ENCODE assay signal across 19 cellular contexts in genomic region chr4:122963222-122963621, GRCh38. TPM values are rescaled to one million over a fixed set of nuclear protein-coding genes. Genes with fewer than 3 reads are reported as not detected.
DNase-seq lines count a peak whose midpoint lies in the region; TF ChIP-seq lines count a peak whose summit lies in the region.
"Had no signal": no experiment of that assay in that cellular context is flagged by ENCODE, and none has a peak within 500 bp of the region (broad histone marks: within the 10 kb centered on the region; RNA-seq: fewer than 3 reads in every experiment).

No MANE protein-coding gene starts in this region.

- H3K4me1 ChIP-seq in neutrophil (ENCODE audit: control insufficient read depth in 1 of 2, insufficient read depth in 1 of 2, low read depth in 1 of 2, low read length in 1 of 2) = peaks cover 6 to 10% of the 10 kb centered on the region in 2 experiments
- peaks cover 19% of the 10 kb centered on the region for H3K4me1 ChIP-seq in left ventricle myocardium inferior
- H3K4me1 ChIP-seq: SJCRH30, spleen had no signal

- H3K27ac ChIP-seq in neutrophil = peak overlapping the region; percentile 28
- no peak overlapping the region for H3K27ac ChIP-seq in left ventricle myocardium inferior (replicated peaks)
- H3K27ac ChIP-seq: 22Rv1, esophagus squamous epithelium, ovary, SJCRH30, spleen had no signal

- DNase-seq in NOMO-1 treated with DMSO at 0.1 percent for 48 hours (lab: John Stamatoyannopoulos, UW; ENCODE audit: unreplicated experiment) = peak; percentile 41
- DNase-seq in NOMO-1 treated with dmso at 0.1 percent for 144 hours (lab: John Stamatoyannopoulos, UW; ENCODE audit: unreplicated experiment) = no peak
- peak; percentile 30 for DNase-seq in NB4 (ENCODE audit: low read depth)
- DNase-seq in cardiac fibroblast (ENCODE audit: low read depth in 2 of 2) = peak; percentile 12 to 82
- no peak for DNase-seq in left ventricle myocardium inferior
- no peak for DNase-seq in NAMALWA (ENCODE audit: low spot score)
- DNase-seq in DMS153 treated with DMSO at 0.1 percent for 48 hours (lab: John Stamatoyannopoulos, UW; ENCODE audit: unreplicated experiment) = no peak
- DNase-seq: activated naive CD4-positive, alpha-beta T cell treated with anti-CD3 and anti-CD28 coated beads for 36 hours; CD8-positive, alpha-beta memory T cell; esophagus squamous epithelium; HFFc6; midbrain; NCI-H1694 treated with DMSO at 0.1 percent for 48 hours; NCI-H526 treated with DMSO at 0.1 percent for 48 hours; ovary; SJCRH30; spleen had no signal

- H3K27me3 ChIP-seq in neutrophil (no peaks in the 10 kb centered on the region), left ventricle myocardium inferior (ENCODE audit: low read depth) (no peaks in the 10 kb centered on the region)
- H3K27me3 ChIP-seq: esophagus squamous epithelium, ovary, SJCRH30, spleen had no signal

- no peak for TF ChIP-seq CTCF in NB4 (IDR thresholded peaks at IDR 0.05; ENCODE audit: low read depth, low read length)
- TF ChIP-seq CTCF in cardiac fibroblast (IDR thresholded peaks at IDR 0.05; ENCODE audit: low read depth, low read length) = no peak
- no peak for TF ChIP-seq CTCF in neutrophil (IDR thresholded peaks at IDR 0.05)
- no peak for TF ChIP-seq CTCF in left ventricle myocardium inferior (IDR thresholded peaks at IDR 0.05; ENCODE audit: borderline replicate concordance)

- H3K4me3 ChIP-seq in NB4 (ENCODE audit: low read depth, low read length) (no peak overlapping the region), cardiac fibroblast (replicated peaks in 1 of 2; ENCODE audit: low read depth in 2 of 2, low read length in 2 of 2) (no peak overlapping the region), neutrophil (ENCODE audit: low read depth in 1 of 2, low read length in 1 of 2) (no peak overlapping the region), left ventricle myocardium inferior (no peak overlapping the region)
- H3K4me3 ChIP-seq: esophagus squamous epithelium, ovary, SJCRH30, spleen had no signal

- no peaks in the 10 kb centered on the region for H3K36me3 ChIP-seq in neutrophil
- H3K36me3 ChIP-seq in left ventricle myocardium inferior = no peaks in the 10 kb centered on the region
- H3K36me3 ChIP-seq: esophagus squamous epithelium, ovary had no signal

- H3K9me3 ChIP-seq in neutrophil = no peaks in the 10 kb centered on the region
- H3K9me3 ChIP-seq in left ventricle myocardium inferior (replicated peaks) = no peaks in the 10 kb centered on the region
- H3K9me3 ChIP-seq: esophagus squamous epithelium, ovary, SJCRH30, spleen had no signal

- no peak for TF ChIP-seq POLR2A in NB4 (IDR thresholded peaks at IDR 0.05; ENCODE audit: extremely low read depth, insufficient read length)

- intact Hi-C loops in left ventricle myocardium inferior (cut with micrococcal nuclease) = no loop called here

RNA-seq across cellular contexts. Expression of gene NUDT6, which starts 40.8 kb away (rescaled TPM):
- 13.9 TPM for total RNA-seq in left ventricle myocardium inferior

Comparison
In these comparisons a context has a peak if more than half of its experiments do, and no peak if none do; other contexts are left out.
1. DNase-seq: peak in NOMO-1 treated with DMSO at 0.1 percent for 48 hours (single experiment), NB4 (single experiment) and cardiac fibroblast (2 of 2); none in NOMO-1 treated with dmso at 0.1 percent for 144 hours (single experiment), left ventricle myocardium inferior (single experiment), NAMALWA (single experiment) and DMS153 treated with DMSO at 0.1 percent for 48 hours (single experiment).